Comparison of ENCODE assay signal across 9 cellular contexts in genomic region chr9:129619787-129620668, GRCh38. TPM values are rescaled to one million over a fixed set of nuclear protein-coding genes. Genes with fewer than 3 reads are reported as not detected.
DNase-seq lines count a peak whose midpoint lies in the region; ATAC-seq and TF ChIP-seq lines count a peak whose summit lies in the region.
"Had no signal": no experiment of that assay in that cellular context is flagged by ENCODE, and none has a peak within 500 bp of the region (broad histone marks: within the 10 kb centered on the region; RNA-seq: fewer than 3 reads in every experiment).

No MANE protein-coding gene starts in this region.

- H3K27ac ChIP-seq in SJSA1, result no peak overlapping the region
- H3K27ac ChIP-seq in fibroblast of lung (ENCODE audit: insufficient read depth, low read length), result no peak overlapping the region

- peak overlapping the region; percentile 59 for H2AFZ ChIP-seq in fibroblast of lung (ENCODE audit: low read length)

- peak overlapping the region; percentile 65 for H3K9ac ChIP-seq in fibroblast of lung (ENCODE audit: insufficient read depth, low read length)

- no peaks in the 10 kb centered on the region for H3K79me2 ChIP-seq in fibroblast of lung (ENCODE audit: control insufficient read depth, insufficient read depth, low read length)

- H3K36me3 ChIP-seq in SJSA1, result no peaks in the 10 kb centered on the region
- no peaks in the 10 kb centered on the region for H3K36me3 ChIP-seq in fibroblast of lung (ENCODE audit: control insufficient read depth, insufficient read depth, low read length)

- H3K4me3 ChIP-seq in SJSA1 (peak overlapping the region; percentile 52), fibroblast of lung (replicated peaks in 1 of 4; ENCODE audit: control extremely low read depth in 1 of 4, insufficient read depth in 1 of 4, low read depth in 3 of 4, low read length in 4 of 4) (peak overlapping the region; percentile 39 to 56 (median 44))

- peaks cover 16% of the 10 kb centered on the region for H3K4me1 ChIP-seq in SJSA1 (replicated peaks)
- H3K4me1 ChIP-seq in fibroblast of lung (ENCODE audit: control insufficient read depth, extremely low read depth, insufficient read depth, low read length), result peaks cover 15% of the 10 kb centered on the region

- no peaks in the 10 kb centered on the region for H4K20me1 ChIP-seq in fibroblast of lung (ENCODE audit: control insufficient read depth, extremely low read depth, insufficient read depth, low read length)

- no peaks in the 10 kb centered on the region; the same call in 1 of the 2 replicates for H3K9me3 ChIP-seq in SJSA1 (replicated peaks)
- H3K9me3 ChIP-seq in fibroblast of lung (ENCODE audit: control insufficient read depth, insufficient read depth, low read depth, low read length), result no peaks in the 10 kb centered on the region

- DNase-seq in GM10266 (ENCODE audit: extremely low spot score) (peak; percentile 37), SJSA1 (ENCODE audit: low read depth in 1 of 2, low spot score in 2 of 2) (no peak), fibroblast of lung (ENCODE audit: low read depth in 2 of 2) (peak in 1 of 2 donors; percentile 51), omental fat pad (ENCODE audit: low spot score) (no peak), KG1 (lab: John Stamatoyannopoulos, UW) (no peak), NCI-H2029 treated with DMSO at 0.1 percent for 48 hours (lab: John Stamatoyannopoulos, UW) (no peak), OCI-M1 (lab: John Stamatoyannopoulos, UW) (no peak), NAMALWA (ENCODE audit: low spot score) (no peak)

- no peaks in the 10 kb centered on the region for H3K27me3 ChIP-seq in SJSA1 (replicated peaks)
- H3K27me3 ChIP-seq in fibroblast of lung (ENCODE audit: control insufficient read depth, insufficient read depth, low read length), result no peaks in the 10 kb centered on the region

- ATAC-seq in omental fat pad (ENCODE audit: low FRiP score), result peak; percentile 24

- TF ChIP-seq CTCF in GM10266 (IDR thresholded peaks at IDR 0.05; ENCODE audit: control insufficient read depth, insufficient read depth, low read depth, missing control alignments) (peak; percentile 7), fibroblast of lung (conservative IDR thresholded peaks at IDR 0.05 in 1 of 2, IDR thresholded peaks at IDR 0.05 in 1 of 2; ENCODE audit: low read depth in 1 of 2, low read length in 2 of 2) (peak; percentile 10 to 24), omental fat pad (IDR thresholded peaks at IDR 0.05) (no peak)

- peak overlapping the region; percentile 85 for H3K4me2 ChIP-seq in fibroblast of lung (ENCODE audit: extremely low read depth, insufficient read depth, low read length)

RNA-seq across cellular contexts. Expression of gene C9orf50, which starts 0.9 kb away (rescaled TPM):
- total RNA-seq in SJSA1 (2014; rRNA removed; shearing (Covaris generic)), result not detected in 2 replicates
- total RNA-seq in fibroblast of lung (0.17 and 0.26 TPM in 2 replicates), omental fat pad (not detected)
- polyA plus RNA-seq in fibroblast of lung, result 0.14 and 0.16 TPM in 2 replicates
- polyA plus RNA-seq in fibroblast of lung (2012), result 0.12 TPM in 1 of 2 replicates, not detected in the other
- not detected in 2 replicates for polyA minus RNA-seq in fibroblast of lung (ENCODE audit: low replicate concordance)
- polyA plus RNA-seq: liver had no signal

RNA-seq across cellular contexts. Expression of gene NTMT1, which starts 5.9 kb away (rescaled TPM):
- total RNA-seq in SJSA1 (2014; rRNA removed; shearing (Covaris generic)), result 30.8 and 35.9 TPM in 2 replicates
- total RNA-seq in fibroblast of lung, result 33.1 and 34.2 TPM in 2 replicates
- polyA plus RNA-seq in fibroblast of lung, result 51.9 and 62.1 TPM in 2 replicates
- polyA plus RNA-seq in fibroblast of lung (2012), result 64.3 and 83.1 TPM in 2 replicates
- polyA minus RNA-seq in fibroblast of lung (ENCODE audit: low replicate concordance), result 33.0 and 46.7 TPM in 2 replicates
- 10 to 100 TPM; 15.8 to 37.9 (median 20.3) TPM for total RNA-seq in omental fat pad

RNA-seq across cellular contexts. Expression of gene ASB6, which starts 21.9 kb away (rescaled TPM):
- 14.5 and 14.9 TPM in 2 replicates for total RNA-seq in SJSA1 (2014; rRNA removed; shearing (Covaris generic))
- total RNA-seq in fibroblast of lung, result 14.4 and 14.9 TPM in 2 replicates
- polyA plus RNA-seq in fibroblast of lung, result 15.4 and 21.1 TPM in 2 replicates
- 15.8 and 22.9 TPM in 2 replicates for polyA plus RNA-seq in fibroblast of lung (2012)
- polyA minus RNA-seq in fibroblast of lung (ENCODE audit: low replicate concordance), result 19.8 and 21.4 TPM in 2 replicates
- 10 to 100 TPM; 14.5 to 35.4 (median 16.3) TPM for total RNA-seq in omental fat pad

RNA-seq across cellular contexts. Expression of gene PRRX2, which starts 45.4 kb away (rescaled TPM):
- 9.8 and 14.0 TPM in 2 replicates for total RNA-seq in SJSA1 (2014; rRNA removed; shearing (Covaris generic))
- total RNA-seq in fibroblast of lung, result 4.6 and 11.7 TPM in 2 replicates
- 3.4 and 4.4 TPM in 2 replicates for polyA plus RNA-seq in fibroblast of lung
- 13.0 and 15.9 TPM in 2 replicates for polyA plus RNA-seq in fibroblast of lung (2012)
- polyA minus RNA-seq in fibroblast of lung (ENCODE audit: low replicate concordance), result 2.3 and 2.7 TPM in 2 replicates
- total RNA-seq in omental fat pad, result 1 to 10 TPM; 3.6 to 7.3 (median 4.0) TPM

Comparison
In these comparisons a context has a peak if more than half of its experiments do, and no peak if none do; other contexts are left out.
1. CTCF ChIP-seq: peak in GM10266 (single experiment) and fibroblast of lung (2 of 2); none in omental fat pad (0 of 3).